Comparison of ENCODE assay signal across 19 cellular contexts in genomic region chr7:140160308-140160707, GRCh38. TPM values are rescaled to one million over a fixed set of nuclear protein-coding genes. Genes with fewer than 3 reads are reported as not detected.
DNase-seq lines count a peak whose midpoint lies in the region; FAIRE-seq and TF ChIP-seq lines count a peak whose summit lies in the region.
"Had no signal": no experiment of that assay in that cellular context is flagged by ENCODE, and none has a peak within 500 bp of the region (broad histone marks: within the 10 kb centered on the region; RNA-seq: fewer than 3 reads in every experiment).

No MANE protein-coding gene starts in this region.

- no peak overlapping the region for H3K14ac ChIP-seq in trophoblast cell (ENCODE audit: low read length)

- H3K9me1 ChIP-seq in endothelial cell of umbilical vein (replicated peaks; ENCODE audit: control insufficient read depth, extremely low read depth, insufficient read depth, low read length) = no peaks in the 10 kb centered on the region

- no peaks in the 10 kb centered on the region for H3K9me3 ChIP-seq in HUES64 (ENCODE audit: insufficient read depth, low read depth, low read length)
- no peaks in the 10 kb centered on the region for H3K9me3 ChIP-seq in endothelial cell of umbilical vein (replicated peaks; ENCODE audit: control insufficient read depth, insufficient read depth, low read length)
- H3K9me3 ChIP-seq in trophoblast cell (ENCODE audit: insufficient read depth, low read depth, low read length) = no peaks in the 10 kb centered on the region
- no peaks in the 10 kb centered on the region for H3K9me3 ChIP-seq in mammary epithelial cell (replicated peaks; ENCODE audit: insufficient read depth, low read length)
- H3K9me3 ChIP-seq: colonic mucosa, SJCRH30 had no signal

- no peak overlapping the region for H4K12ac ChIP-seq in trophoblast cell (ENCODE audit: low read depth, low read length)

- H3K4me3 ChIP-seq in HUES64 (ENCODE audit: low read length) (no peak overlapping the region), endothelial cell of umbilical vein (replicated peaks in 1 of 3; ENCODE audit: insufficient read depth in 1 of 3, low read depth in 1 of 3, low read length in 3 of 3) (no peak overlapping the region), trophoblast cell (ENCODE audit: low read depth, low read length) (no peak overlapping the region), mammary epithelial cell (replicated peaks in 1 of 3; ENCODE audit: insufficient read depth in 1 of 3, low read depth in 2 of 3, low read length in 3 of 3) (no peak overlapping the region)
- H3K4me3 ChIP-seq: colonic mucosa, SJCRH30 had no signal

- H3K27ac ChIP-seq in HUES64 (ENCODE audit: low read depth, low read length) = peak overlapping the region; percentile 3; the same call in 1 of the 2 replicates
- H3K27ac ChIP-seq in endothelial cell of umbilical vein (ENCODE audit: insufficient read depth, low read depth, low read length) = no peak overlapping the region
- peak overlapping the region; percentile 1 for H3K27ac ChIP-seq in trophoblast cell (ENCODE audit: low read depth, low read length)
- no peak overlapping the region for H3K27ac ChIP-seq in mammary epithelial cell (ENCODE audit: insufficient read depth, low read depth, low read length)
- H3K27ac ChIP-seq: colonic mucosa, SJCRH30 had no signal

- dilution Hi-C loops in endothelial cell of umbilical vein (cut with MboI; ENCODE audit: extremely low pct_ligation_motif_present, low sequenced_read_pairs) (no loop called here), mammary epithelial cell (cut with HindIII; ENCODE audit: low sequenced_read_pairs) (no loop called here)

- H3K18ac ChIP-seq in trophoblast cell (ENCODE audit: low read length) = no peak overlapping the region

- H3K79me1 ChIP-seq in trophoblast cell (ENCODE audit: low read length) = peaks cover 4% of the 10 kb centered on the region

- H4K20me1 ChIP-seq in endothelial cell of umbilical vein (replicated peaks; ENCODE audit: control insufficient read depth, extremely low read depth, insufficient read depth, low read length) (no peaks in the 10 kb centered on the region), mammary epithelial cell (ENCODE audit: insufficient read depth, low read length) (no peaks in the 10 kb centered on the region)

- no peak overlapping the region for H2AK5ac ChIP-seq in trophoblast cell (ENCODE audit: low read length)

- H3K4me2 ChIP-seq in endothelial cell of umbilical vein (ENCODE audit: insufficient read depth, low read length) = no peak overlapping the region
- H3K4me2 ChIP-seq in trophoblast cell (ENCODE audit: low read length) = no peak overlapping the region
- H3K4me2 ChIP-seq in mammary epithelial cell (ENCODE audit: insufficient read depth, low read depth, low read length) = no peak overlapping the region

- H3K27me3 ChIP-seq in HUES64 (ENCODE audit: insufficient read depth, low read length) (no peaks in the 10 kb centered on the region), endothelial cell of umbilical vein (ENCODE audit: control insufficient read depth in 2 of 2, insufficient read depth in 2 of 2, low read length in 2 of 2) (no peaks in the 10 kb centered on the region), trophoblast cell (ENCODE audit: insufficient read depth, low read length) (no peaks in the 10 kb centered on the region), mammary epithelial cell (ENCODE audit: insufficient read depth, low read length) (no peaks in the 10 kb centered on the region)
- H3K27me3 ChIP-seq: colonic mucosa had no signal

- DNase-seq in activated T-cell treated with anti-CD3 and anti-CD28 coated beads, Interleukin-2, amount 50 U/mL, for 24 hours = no peak
- DNase-seq in activated T-cell treated with anti-CD3 and anti-CD28 coated beads for 4 hours = no peak
- peak; percentile 15 for DNase-seq in endothelial cell of umbilical vein (ENCODE audit: low read depth, low spot score)
- DNase-seq in trophoblast cell = no peak
- DNase-seq in cerebellar nuclear complex (lab: John Stamatoyannopoulos, UW) = no peak
- no peak for DNase-seq in OCI-M1 (lab: John Stamatoyannopoulos, UW)
- no peak for DNase-seq in mammary epithelial cell
- DNase-seq: ACHN; activated CD8-positive, alpha-beta memory T cell treated with anti-CD3 and anti-CD28 coated beads, Interleukin-2, amount 50 U/mL, for 48 hours; anterior cingulate cortex; colonic mucosa; erythroblast; NCI-H1092 treated with DMSO at 0.1 percent for 48 hours; NCI-H2227 treated with DMSO at 0.1 percent for 48 hours; SJCRH30; stimulated activated naive CD4-positive, alpha-beta T cell treated with Interleukin-2 at 50 U/mL for 16 hours had no signal

- H3K4me1 ChIP-seq in HUES64 (ENCODE audit: insufficient read depth, low read length) (peaks cover 25% of the 10 kb centered on the region), endothelial cell of umbilical vein (ENCODE audit: control insufficient read depth, extremely low read depth, insufficient read depth, low read length) (peaks cover 1% of the 10 kb centered on the region), trophoblast cell (ENCODE audit: control insufficient read depth in 1 of 2, insufficient read depth in 2 of 2, low read length in 2 of 2) (peaks cover 4% of the 10 kb centered on the region in 2 experiments), mammary epithelial cell (ENCODE audit: insufficient read depth, low read length) (peaks cover 27% of the 10 kb centered on the region)
- H3K4me1 ChIP-seq: colonic mucosa, SJCRH30 had no signal

- CTCF ChIA-PET in endothelial cell of umbilical vein (lab: Charles Lee) = no interaction called here
- CTCF ChIA-PET in mammary epithelial cell (lab: Charles Lee; ENCODE audit: low non-redundant PET) = no interaction called here

- peaks cover 8% of the 10 kb centered on the region for H3K36me3 Mint-ChIP-seq in activated T-cell treated with anti-CD3 and anti-CD28 coated beads, Interleukin-2, amount 50 U/mL, for 24 hours (ENCODE audit: low read depth)

- FAIRE-seq in endothelial cell of umbilical vein (lab: Jason Lieb, UNC) = peak; percentile 63
- FAIRE-seq: GM18507 had no signal

- H2BK5ac ChIP-seq in trophoblast cell (ENCODE audit: low read depth, low read length, poor library complexity) = no peak overlapping the region

- intact Hi-C loops in endothelial cell of umbilical vein (cut with micrococcal nuclease) (no loop called here), mammary epithelial cell (cut with micrococcal nuclease) (no loop called here)

- no peak for TF ChIP-seq CTCF in endothelial cell of umbilical vein (IDR thresholded peaks at IDR 0.05; ENCODE audit: extremely low read depth in 1 of 2, insufficient read depth in 1 of 2, low read depth in 1 of 2, low read length in 2 of 2)
- no peak for TF ChIP-seq CTCF in mammary epithelial cell (conservative IDR thresholded peaks at IDR 0.05 in 1 of 2, IDR thresholded peaks at IDR 0.05 in 1 of 2; ENCODE audit: extremely low read depth in 1 of 2, insufficient read depth in 1 of 2, low read depth in 1 of 2, low read length in 2 of 2)

- no peak overlapping the region for H3K23ac ChIP-seq in trophoblast cell (ENCODE audit: low read length)

- H2BK120ac ChIP-seq in trophoblast cell (ENCODE audit: insufficient read depth, low read length, poor library complexity) = no peak overlapping the region

- H3K4me3 Mint-ChIP-seq in activated T-cell treated with anti-CD3 and anti-CD28 coated beads, Interleukin-2, amount 50 U/mL, for 24 hours = no peak overlapping the region
- H3K4me3 Mint-ChIP-seq: neural crest cell had no signal

- no peak overlapping the region for H2BK12ac ChIP-seq in trophoblast cell (ENCODE audit: low read length)

- no TSS peak for BruUV-seq in endothelial cell of umbilical vein (replicated peaks; lab: Mats Ljungman, UMichigan)
- no TSS peak for BruUV-seq in mammary epithelial cell (replicated peaks; lab: Mats Ljungman, UMichigan)

- H3K4ac ChIP-seq in trophoblast cell (ENCODE audit: low read depth, low read length) = no peak overlapping the region

- no peak overlapping the region for H4K91ac ChIP-seq in trophoblast cell (ENCODE audit: low read depth, low read length)

- POLR2A ChIA-PET in endothelial cell of umbilical vein (lab: Charles Lee) = no interaction called here

- in situ Hi-C loops in mammary epithelial cell (cut with MboI; ENCODE audit: low sequenced_read_pairs in 2 of 2) = no loop called here

- 60% methylated on average over 2 of the region's 2 CpGs for WGBS in HUES64
- WGBS in trophoblast cell (ENCODE audit: extremely low coverage, insufficient coverage, insufficient read length) = no CpG with 5 or more reads among the region's 2 CpGs
- WGBS in mammary epithelial cell (ENCODE audit: low coverage, missing lambda C conversion rate) = 82% methylated on average over 2 of the region's 2 CpGs

- no peaks in the 10 kb centered on the region for H3K9me3 Mint-ChIP-seq in activated T-cell treated with anti-CD3 and anti-CD28 coated beads, Interleukin-2, amount 50 U/mL, for 24 hours
- H3K9me3 Mint-ChIP-seq: neural crest cell had no signal

- H3K9ac ChIP-seq in HUES64 (ENCODE audit: low read depth, low read length) (peak overlapping the region; percentile 38; the same call in 1 of the 2 replicates), endothelial cell of umbilical vein (replicated peaks; ENCODE audit: extremely low read depth, insufficient read depth, low read length) (no peak overlapping the region), trophoblast cell (ENCODE audit: low read length) (no peak overlapping the region), mammary epithelial cell (ENCODE audit: insufficient read depth, low read length) (no peak overlapping the region)

- no peaks in the 10 kb centered on the region for H3K27me3 Mint-ChIP-seq in activated T-cell treated with anti-CD3 and anti-CD28 coated beads, Interleukin-2, amount 50 U/mL, for 24 hours

- H3K36me3 ChIP-seq in HUES64 (ENCODE audit: insufficient read depth, low read length) = no peaks in the 10 kb centered on the region
- no peaks in the 10 kb centered on the region for H3K36me3 ChIP-seq in endothelial cell of umbilical vein (ENCODE audit: control insufficient read depth in 2 of 2, extremely low read depth in 1 of 2, insufficient read depth in 2 of 2, low read length in 2 of 2)
- no peaks in the 10 kb centered on the region for H3K36me3 ChIP-seq in trophoblast cell (ENCODE audit: control insufficient read depth in 1 of 2, insufficient read depth in 2 of 2, low read length in 2 of 2)
- H3K36me3 ChIP-seq in mammary epithelial cell (ENCODE audit: insufficient read depth, low read length) = no peaks in the 10 kb centered on the region
- H3K36me3 ChIP-seq: colonic mucosa, SJCRH30 had no signal

- no peak overlapping the region for H2AFZ ChIP-seq in endothelial cell of umbilical vein (ENCODE audit: low read depth, low read length)
- no peak overlapping the region for H2AFZ ChIP-seq in trophoblast cell (ENCODE audit: insufficient read depth, low read length, poor library complexity)
- no peak overlapping the region for H2AFZ ChIP-seq in mammary epithelial cell (ENCODE audit: low read depth, low read length)

- peaks cover 78% of the 10 kb centered on the region for H3K4me1 Mint-ChIP-seq in activated T-cell treated with anti-CD3 and anti-CD28 coated beads, Interleukin-2, amount 50 U/mL, for 24 hours (ENCODE audit: low read depth)

- H3K79me2 ChIP-seq in endothelial cell of umbilical vein (ENCODE audit: control insufficient read depth, insufficient read depth, low read length) (peaks cover 9% of the 10 kb centered on the region), trophoblast cell (ENCODE audit: control insufficient read depth, insufficient read depth, low read length, poor library complexity) (peaks cover 5% of the 10 kb centered on the region), mammary epithelial cell (ENCODE audit: insufficient read depth, low read length) (peaks cover 14% of the 10 kb centered on the region)

- peak overlapping the region; percentile 71 for H3K27ac Mint-ChIP-seq in activated T-cell treated with anti-CD3 and anti-CD28 coated beads, Interleukin-2, amount 50 U/mL, for 24 hours

- no peak overlapping the region for H4K8ac ChIP-seq in trophoblast cell (ENCODE audit: low read depth, low read length)

- no peak for TF ChIP-seq POLR2A in endothelial cell of umbilical vein (IDR thresholded peaks at IDR 0.05; ENCODE audit: low read depth, low read length)

RNA-seq across cellular contexts. Expression of gene KDM7A, which starts 16.5 kb away (rescaled TPM):
- polyA plus RNA-seq in HUES64 (2013, experiment 1 of 2) = 4.3 TPM
- 6.3 TPM for polyA plus RNA-seq in HUES64 (2013, experiment 2 of 2)
- total RNA-seq in endothelial cell of umbilical vein = 4.9 and 7.3 TPM in 2 replicates
- polyA plus RNA-seq in endothelial cell of umbilical vein = 1.8 and 2.4 TPM in 2 replicates
- 1.7 and 2.2 TPM in 2 replicates for polyA plus RNA-seq in endothelial cell of umbilical vein (2011; cell fraction: cytosol; rRNA removed)
- polyA plus RNA-seq in endothelial cell of umbilical vein (2011; cell fraction: nucleus; rRNA removed) = 17.8 and 29.5 TPM in 2 replicates
- 3.5 and 3.7 TPM in 2 replicates for polyA plus RNA-seq in endothelial cell of umbilical vein (2012)
- polyA minus RNA-seq in endothelial cell of umbilical vein = 8.8 and 9.0 TPM in 2 replicates
- 1.9 TPM for polyA minus RNA-seq in endothelial cell of umbilical vein (2011; cell fraction: cytosol; rRNA and poly(A)+ RNA removed)
- 14.9 and 15.7 TPM in 2 replicates for polyA minus RNA-seq in endothelial cell of umbilical vein (2011; cell fraction: nucleus; rRNA and poly(A)+ RNA removed)
- polyA plus RNA-seq in trophoblast cell (2013) = 10.3 and 11.5 TPM in 2 replicates
- total RNA-seq in mammary epithelial cell = 10 to 100 TPM; 10.0 to 11.8 TPM
- 2.1 TPM for polyA plus RNA-seq in mammary epithelial cell
- polyA minus RNA-seq in mammary epithelial cell = 1.4 TPM

Comparison
In these comparisons a context has a peak if more than half of its experiments do, and no peak if none do; other contexts are left out.
1. H3K27ac ChIP-seq: peak in HUES64 (single experiment) and trophoblast cell (single experiment); none in endothelial cell of umbilical vein (single experiment) and mammary epithelial cell (single experiment).